Comparison of ENCODE assay signal across 19 cellular contexts in the genomic region with DNA sequence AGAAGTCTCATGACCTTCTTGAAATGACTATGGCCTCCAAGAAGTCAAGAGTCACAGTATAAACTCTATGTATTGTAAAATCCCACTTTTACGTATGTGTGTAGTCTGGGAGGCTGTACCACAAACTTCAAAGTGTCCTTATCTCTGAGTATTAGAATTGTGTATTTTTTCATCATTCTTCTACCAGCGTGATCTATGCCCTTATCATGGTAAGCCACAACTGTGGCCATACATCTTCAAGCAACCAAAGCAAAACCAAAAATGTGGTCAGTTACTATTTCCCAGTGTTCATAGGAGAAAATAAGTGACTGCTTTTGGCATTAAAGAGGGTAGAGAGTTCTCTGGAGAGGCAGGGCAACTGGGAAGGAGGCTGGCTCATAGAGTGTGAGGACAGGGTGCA.
"Had no signal": no experiment of that assay in that cellular context is flagged by ENCODE, and none has a peak within 500 bp of the region (broad histone marks: within the 10 kb centered on the region; RNA-seq: fewer than 3 reads in every experiment).

No MANE protein-coding gene starts in this region.

- H3K36me3 ChIP-seq: esophagus squamous epithelium, thyroid gland, vagina had no signal

- ATAC-seq: activated CD8-positive, alpha-beta T cell treated with anti-CD3 and anti-CD28 coated beads, Interleukin-2, amount 10 ng/mL, durations not matched to agents 7 days and 5 days; activated naive CD4-positive, alpha-beta T cell treated with anti-CD3 and anti-CD28 coated beads, Interleukin-2, amount 50 U/mL, for 72 hours; activated T-cell treated with anti-CD3 and anti-CD28 coated beads, Interleukin-2, amount 50 U/mL, for 72 hours; right cardiac atrium; WTC11 had no signal

- H3K4me3 ChIP-seq: esophagus squamous epithelium, thyroid gland, vagina had no signal

- H3K27ac ChIP-seq: thyroid gland, vagina had no signal

- DNase-seq: activated CD4-positive, alpha-beta T cell treated with anti-CD3 and anti-CD28 coated beads for 4 hours; activated CD8-positive, alpha-beta memory T cell treated with anti-CD3 and anti-CD28 coated beads, Interleukin-2, amount 50 U/mL, for 4 hours; activated CD8-positive, alpha-beta T cell treated with anti-CD3 and anti-CD28 coated beads, Interleukin-2, amount 10 ng/mL, durations not matched to agents 7 days and 5 days; activated gamma-delta T cell; activated T-cell treated with anti-CD3 and anti-CD28 coated beads, Interleukin-2, amount 50 U/mL, for 72 hours; amniotic stem cell; esophagus squamous epithelium; foreskin melanocyte; nephron progenitor cell; occipital lobe; right cardiac atrium; small intestine; stimulated activated CD4-positive, alpha-beta T cell treated with anti-CD3 and anti-CD28 coated beads, Interleukin-4, amount 100 ng/mL, for 4 hours; stimulated activated CD8-positive, alpha-beta memory T cell treated with anti-CD3 and anti-CD28 coated beads, Interleukin-4, amount 100 ng/mL, for 48 hours; T-helper 2 cell; thyroid gland had no signal

- H3K27me3 ChIP-seq: esophagus squamous epithelium, thyroid gland, vagina had no signal

- H3K9me3 ChIP-seq: esophagus squamous epithelium, thyroid gland, vagina had no signal
